Comparison of ENCODE assay signal across 7 cellular contexts in the genomic region with DNA sequence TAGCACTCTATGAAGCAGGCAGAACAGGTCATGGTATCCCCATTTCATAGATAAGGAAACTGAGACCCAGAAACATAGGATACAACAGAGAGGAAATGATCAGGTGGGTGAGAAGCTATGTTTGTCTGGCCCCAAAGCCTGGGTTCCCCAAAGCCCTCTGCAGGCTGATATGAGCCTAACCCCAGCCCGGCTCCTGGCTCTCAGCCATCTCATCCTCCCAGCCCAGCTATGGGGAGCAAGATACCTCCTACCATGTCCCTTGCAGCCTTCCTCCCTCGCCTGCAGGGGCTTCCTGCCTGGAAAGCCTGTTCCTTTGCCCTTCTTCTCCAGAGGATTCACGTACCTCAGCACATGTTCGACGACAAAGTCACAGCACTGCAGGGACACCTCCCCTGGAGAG. TPM values are rescaled to one million over a fixed set of nuclear protein-coding genes. Genes with fewer than 3 reads are reported as not detected.
"Had no signal": no experiment of that assay in that cellular context is flagged by ENCODE, and none has a peak within 500 bp of the region (broad histone marks: within the 10 kb centered on the region; RNA-seq: fewer than 3 reads in every experiment).

No MANE protein-coding gene starts in this region.

RNA-seq across cellular contexts. Expression of a gene that starts 26.3 kb away (rescaled TPM):
- total RNA-seq: ascending aorta had no signal

RNA-seq across cellular contexts. Expression of a gene that starts 43.8 kb away (rescaled TPM):
- total RNA-seq: activated CD4-positive, alpha-beta memory T cell treated with anti-CD3 and anti-CD28 coated beads for 36 hours; activated naive CD4-positive, alpha-beta T cell treated with anti-CD3 and anti-CD28 coated beads for 36 hours; activated naive CD4-positive, alpha-beta T cell treated with anti-CD3 and anti-CD28 coated beads, Interleukin-2, amount 50 U/mL, for 72 hours; activated T-helper 17 cell treated with anti-CD3 and anti-CD28 coated beads, Interleukin-2, amount 50 U/mL, for 72 hours; T-helper 17 cell; T-helper 2 cell treated with Interferon-gamma antibody and Interleukin-4, amounts not matched to agents 100 ng/mL and 5 ng/mL, for 36 hours had no signal
